In the genomic region with DNA sequence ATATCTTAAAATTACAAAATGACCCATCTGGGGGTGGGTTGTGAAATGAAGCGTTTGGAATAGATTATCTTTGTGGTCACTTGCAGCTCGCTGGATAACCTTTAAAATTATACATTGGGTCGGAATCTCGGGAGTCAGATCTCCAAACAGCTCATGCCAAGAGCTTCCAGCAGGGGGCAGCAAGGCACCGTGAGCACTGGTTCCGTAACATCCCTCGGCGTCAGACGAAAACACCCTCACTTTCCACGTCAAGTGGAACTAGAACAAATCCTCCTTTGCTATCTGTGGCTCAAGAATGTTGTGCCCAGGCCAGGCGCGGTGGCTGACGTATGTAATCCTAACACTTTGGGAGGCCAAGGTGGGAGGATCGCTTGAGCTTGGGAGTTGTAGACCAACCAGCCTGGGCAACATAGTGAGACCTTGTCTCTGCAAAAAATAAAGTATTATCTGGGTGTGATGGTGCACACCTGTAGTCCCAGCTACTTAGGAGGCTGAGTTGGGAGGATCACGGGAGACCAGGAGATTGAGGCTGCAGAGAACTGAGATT, we compare ENCODE assay signal across 1 cellular context.
TF ChIP-seq lines count a peak whose summit lies in the region.

No MANE protein-coding gene starts in this region.

TF ChIP-seq in HepG2, 621 proteins besides CTCF, POLR2A, EP300 and RAD21 (continued from another document and continues in another):
- TF ChIP-seq DZIP1 (CRISPR knock-in tag; IDR thresholded peaks at IDR 0.05) (no peak), POGZ (CRISPR knock-in tag; IDR thresholded peaks at IDR 0.05) (no peak), HMGXB3 (CRISPR knock-in tag; IDR thresholded peaks at IDR 0.05; ENCODE audit: borderline replicate concordance) (peak; percentile 63; the same call in 1 of the 2 replicates), AGO1 (IDR thresholded peaks at IDR 0.05; ENCODE audit: low read depth, low read length, poor library complexity, severe bottlenecking) (no peak), ZBTB38 (CRISPR knock-in tag; IDR thresholded peaks at IDR 0.05) (peak; percentile 50; the same call in 1 of the 2 replicates), IKZF4 (CRISPR knock-in tag; IDR thresholded peaks at IDR 0.05; ENCODE audit: borderline replicate concordance, low read depth, not compliant biosample characterization) (no peak), ZNF205 (CRISPR knock-in tag; IDR thresholded peaks at IDR 0.05) (0 out of 2 replicates have a peak, but pooled peaks have one; percentile 40), ATF4 (CRISPR knock-in tag; IDR thresholded peaks at IDR 0.05) (no peak), MTA3 (CRISPR knock-in tag; IDR thresholded peaks at IDR 0.05) (no peak), POLR2AphosphoS2 (IDR thresholded peaks at IDR 0.05; ENCODE audit: low read depth, low read length) (no peak), ZNF816 (CRISPR knock-in tag; IDR thresholded peaks at IDR 0.05; ENCODE audit: borderline replicate concordance) (no peak), ZNF770 (CRISPR knock-in tag; IDR thresholded peaks at IDR 0.05) (peak; percentile 81; the same call in 1 of the 2 replicates), IRF1 (CRISPR knock-in tag; IDR thresholded peaks at IDR 0.05; ENCODE audit: low read depth) (no peak), SIX1 (CRISPR knock-in tag; IDR thresholded peaks at IDR 0.05; ENCODE audit: borderline replicate concordance) (no peak), ZBTB8A (CRISPR knock-in tag; IDR thresholded peaks at IDR 0.05; ENCODE audit: borderline replicate concordance, low read depth) (no peak), PHF21A (CRISPR knock-in tag; IDR thresholded peaks at IDR 0.05) (no peak), ZNF350 (CRISPR knock-in tag; IDR thresholded peaks at IDR 0.05; ENCODE audit: borderline replicate concordance, low read depth) (peak; percentile 26; the same call in 1 of the 2 replicates), AKAP8 (CRISPR knock-in tag; IDR thresholded peaks at IDR 0.05) (0 out of 2 replicates have a peak, but pooled peaks have one; percentile 60), ZNF260 (CRISPR knock-in tag; IDR thresholded peaks at IDR 0.05; ENCODE audit: borderline replicate concordance, low read depth) (no peak), PRDM10 (CRISPR knock-in tag; IDR thresholded peaks at IDR 0.05; ENCODE audit: low read depth) (no peak), KLF9 (CRISPR knock-in tag; IDR thresholded peaks at IDR 0.05; ENCODE audit: low read depth) (no peak), FOSL1 (CRISPR knock-in tag; IDR thresholded peaks at IDR 0.05; ENCODE audit: borderline replicate concordance) (no peak), ISX (CRISPR knock-in tag; conservative IDR thresholded peaks at IDR 0.05) (no peak), CBX5 (CRISPR knock-in tag; IDR thresholded peaks at IDR 0.05; ENCODE audit: borderline replicate concordance) (peak; percentile 48; the same call in 1 of the 2 replicates), ZNF326 (CRISPR knock-in tag; IDR thresholded peaks at IDR 0.05; ENCODE audit: borderline replicate concordance) (no peak), ZNF503 (CRISPR knock-in tag; IDR thresholded peaks at IDR 0.05) (no peak), MEIS2 (CRISPR knock-in tag; IDR thresholded peaks at IDR 0.05) (no peak)
- TF ChIP-seq, protein P1, sequence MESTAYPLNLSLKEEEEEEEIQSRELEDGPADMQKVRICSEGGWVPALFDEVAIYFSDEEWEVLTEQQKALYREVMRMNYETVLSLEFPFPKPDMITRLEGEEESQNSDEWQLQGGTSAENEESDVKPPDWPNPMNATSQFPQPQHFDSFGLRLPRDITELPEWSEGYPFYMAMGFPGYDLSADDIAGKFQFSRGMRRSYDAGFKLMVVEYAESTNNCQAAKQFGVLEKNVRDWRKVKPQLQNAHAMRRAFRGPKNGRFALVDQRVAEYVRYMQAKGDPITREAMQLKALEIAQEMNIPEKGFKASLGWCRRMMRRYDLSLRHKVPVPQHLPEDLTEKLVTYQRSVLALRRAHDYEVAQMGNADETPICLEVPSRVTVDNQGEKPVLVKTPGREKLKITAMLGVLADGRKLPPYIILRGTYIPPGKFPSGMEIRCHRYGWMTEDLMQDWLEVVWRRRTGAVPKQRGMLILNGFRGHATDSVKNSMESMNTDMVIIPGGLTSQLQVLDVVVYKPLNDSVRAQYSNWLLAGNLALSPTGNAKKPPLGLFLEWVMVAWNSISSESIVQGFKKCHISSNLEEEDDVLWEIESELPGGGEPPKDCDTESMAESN (CRISPR knock-in tag; conservative IDR thresholded peaks at IDR 0.05), result no peak
- TF ChIP-seq, protein P2, sequence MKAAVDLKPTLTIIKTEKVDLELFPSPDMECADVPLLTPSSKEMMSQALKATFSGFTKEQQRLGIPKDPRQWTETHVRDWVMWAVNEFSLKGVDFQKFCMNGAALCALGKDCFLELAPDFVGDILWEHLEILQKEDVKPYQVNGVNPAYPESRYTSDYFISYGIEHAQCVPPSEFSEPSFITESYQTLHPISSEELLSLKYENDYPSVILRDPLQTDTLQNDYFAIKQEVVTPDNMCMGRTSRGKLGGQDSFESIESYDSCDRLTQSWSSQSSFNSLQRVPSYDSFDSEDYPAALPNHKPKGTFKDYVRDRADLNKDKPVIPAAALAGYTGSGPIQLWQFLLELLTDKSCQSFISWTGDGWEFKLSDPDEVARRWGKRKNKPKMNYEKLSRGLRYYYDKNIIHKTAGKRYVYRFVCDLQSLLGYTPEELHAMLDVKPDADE (CRISPR knock-in tag; IDR thresholded peaks at IDR 0.05), result no peak
- TF ChIP-seq, protein P3, sequence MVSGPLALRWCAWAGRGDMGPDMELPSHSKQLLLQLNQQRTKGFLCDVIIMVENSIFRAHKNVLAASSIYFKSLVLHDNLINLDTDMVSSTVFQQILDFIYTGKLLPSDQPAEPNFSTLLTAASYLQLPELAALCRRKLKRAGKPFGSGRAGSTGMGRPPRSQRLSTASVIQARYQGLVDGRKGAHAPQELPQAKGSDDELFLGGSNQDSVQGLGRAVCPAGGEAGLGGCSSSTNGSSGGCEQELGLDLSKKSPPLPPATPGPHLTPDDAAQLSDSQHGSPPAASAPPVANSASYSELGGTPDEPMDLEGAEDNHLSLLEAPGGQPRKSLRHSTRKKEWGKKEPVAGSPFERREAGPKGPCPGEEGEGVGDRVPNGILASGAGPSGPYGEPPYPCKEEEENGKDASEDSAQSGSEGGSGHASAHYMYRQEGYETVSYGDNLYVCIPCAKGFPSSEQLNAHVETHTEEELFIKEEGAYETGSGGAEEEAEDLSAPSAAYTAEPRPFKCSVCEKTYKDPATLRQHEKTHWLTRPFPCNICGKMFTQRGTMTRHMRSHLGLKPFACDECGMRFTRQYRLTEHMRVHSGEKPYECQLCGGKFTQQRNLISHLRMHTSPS (CRISPR knock-in tag; IDR thresholded peaks at IDR 0.05; ENCODE audit: low read depth), result no peak
